7 cellular contexts compared by ENCODE assay signal in the genomic region with DNA sequence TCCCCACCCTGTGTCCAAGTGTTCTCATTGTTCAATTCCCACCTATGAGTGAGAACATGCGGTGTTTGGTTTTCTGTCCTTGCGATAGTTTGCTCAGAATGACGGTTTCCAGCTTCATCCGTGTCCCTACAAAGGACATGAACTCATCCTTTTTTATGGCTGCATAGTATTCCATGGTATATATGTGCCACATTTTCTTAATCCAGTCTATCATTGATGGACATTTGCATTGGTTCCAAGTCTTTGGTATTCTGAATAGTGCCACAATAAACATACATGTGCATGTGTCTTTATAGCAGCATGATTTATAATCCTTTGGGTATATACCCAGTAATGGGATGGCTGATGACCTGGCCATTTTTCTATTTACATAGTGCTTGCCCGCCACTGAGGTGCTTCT. TPM values are rescaled to one million over a fixed set of nuclear protein-coding genes. Genes with fewer than 3 reads are reported as not detected.
DNase-seq lines count a peak whose midpoint lies in the region; ATAC-seq and TF ChIP-seq lines count a peak whose summit lies in the region.
"Not testable (repeated sequence)": the region's sequence is repeated elsewhere in the genome, so short reads cannot be mapped to it uniquely, and the experiment has no call there.

No MANE protein-coding gene starts in this region.

- H3K36me3 Mint-ChIP-seq in activated T-cell treated with anti-CD3 and anti-CD28 coated beads, Interleukin-2, amount 50 U/mL, for 4 hours (ENCODE audit: insufficient read depth), result peaks cover 14% of the 10 kb centered on the region
- H3K36me3 Mint-ChIP-seq in central memory CD8-positive, alpha-beta T cell (ENCODE audit: insufficient read depth), result peaks cover 18% of the 10 kb centered on the region
- not testable (repeated sequence) for H3K36me3 Mint-ChIP-seq in natural killer cell

- CTCF ChIA-PET in HCT116 (lab: Charles Lee), result interaction anchor here (0.6 kb wide), 1 partner anchor 149 kb away, joined by 3 read pairs; no protein-coding TSS in a partner anchor

- not testable (repeated sequence) for DNase-seq in HCT116 (ENCODE audit: low read depth, low spot score); SK-N-MC (ENCODE audit: low read depth, low spot score); activated T-cell treated with anti-CD3 and anti-CD28 coated beads, Interleukin-2, amount 50 U/mL, for 4 hours; central memory CD8-positive, alpha-beta T cell (ENCODE audit: low spot score in 2 of 2); left ventricle myocardium inferior; natural killer cell

- TF ChIP-seq CTCF in HCT116 (IDR thresholded peaks at IDR 0.05 in 2 of 3, conservative IDR thresholded peaks at IDR 0.05 in 1 of 3; ENCODE audit: borderline replicate concordance in 1 of 3, insufficient read depth in 1 of 3, low read depth in 2 of 3, low read length in 2 of 3); left ventricle myocardium inferior (IDR thresholded peaks at IDR 0.05; ENCODE audit: borderline replicate concordance); natural killer cell (IDR thresholded peaks at IDR 0.05): not testable (repeated sequence)

- H3K4me2 ChIP-seq in HCT116 (ENCODE audit: low read length), result peak overlapping the region; percentile 96

- not testable (repeated sequence) for TF ChIP-seq POLR2A in HCT116 (IDR thresholded peaks at IDR 0.05; ENCODE audit: borderline replicate concordance, extremely low read depth, insufficient read depth, insufficient read length)

- not testable (repeated sequence) for H3K27me3 Mint-ChIP-seq in activated T-cell treated with anti-CD3 and anti-CD28 coated beads, Interleukin-2, amount 50 U/mL, for 4 hours (ENCODE audit: low read depth); central memory CD8-positive, alpha-beta T cell; natural killer cell (ENCODE audit: low read depth in 2 of 2)

- H3K4me1 ChIP-seq in HCT116 (ENCODE audit: control insufficient read depth in 1 of 2, insufficient read depth in 2 of 2, low read length in 2 of 2) (peaks cover 8 to 16% of the 10 kb centered on the region in 2 experiments; a peak in 3 of 4 replicates), left ventricle myocardium inferior (peaks cover 47% of the 10 kb centered on the region), skeletal muscle tissue (ENCODE audit: control insufficient read depth in 3 of 3, insufficient read depth in 3 of 3, low read length in 3 of 3) (peaks cover 17 to 18% (median 18%) of the 10 kb centered on the region in 3 donors)

- BruUV-seq in HCT116 (replicated peaks; lab: Mats Ljungman, UMichigan), result not testable (repeated sequence)

- POLR2A ChIA-PET in HCT116 (lab: Charles Lee), result not testable (repeated sequence)

- H3K27ac ChIP-seq in HCT116 (ENCODE audit: low read depth, low read length) (0 out of 2 replicates have a peak overlapping the region, but pooled peaks have one; percentile 79), left ventricle myocardium inferior (replicated peaks) (peak overlapping the region; percentile 92), skeletal muscle tissue (ENCODE audit: low read depth, low read length) (peak overlapping the region; percentile 94)
- H3K27ac ChIP-seq in SK-N-MC, result not testable (repeated sequence)

- H3K4me3 ChIP-seq in HCT116 (replicated peaks in 1 of 2; ENCODE audit: low read depth in 1 of 2, low read length in 2 of 2) (peak overlapping the region; percentile 81 to 97), SK-N-MC (peak overlapping the region; percentile 99), left ventricle myocardium inferior (peak overlapping the region; percentile 93)
- H3K4me3 ChIP-seq in skeletal muscle tissue (ENCODE audit: low read length in 3 of 3), result not testable (repeated sequence)

- intact Hi-C loops in HCT116 (cut with micrococcal nuclease) (loop anchor here (5.0 kb wide), 2 partner anchors 111 to 241 kb away; no protein-coding TSS in a partner anchor), natural killer cell (cut with micrococcal nuclease) (loop anchor here (5.0 kb wide), 1 partner anchor 189 kb away; a partner anchor contains a TSS)
- intact Hi-C loops in left ventricle myocardium inferior (cut with micrococcal nuclease), result not testable (repeated sequence)

- H3K9me3 Mint-ChIP-seq in activated T-cell treated with anti-CD3 and anti-CD28 coated beads, Interleukin-2, amount 50 U/mL, for 4 hours; central memory CD8-positive, alpha-beta T cell; natural killer cell: not testable (repeated sequence)

- not testable (repeated sequence) for H3K36me3 ChIP-seq in HCT116 (ENCODE audit: control insufficient read depth in 1 of 2, insufficient read depth in 2 of 2, low read length in 2 of 2); SK-N-MC (ENCODE audit: insufficient read depth, low read length); left ventricle myocardium inferior; skeletal muscle tissue (ENCODE audit: control insufficient read depth in 3 of 3, insufficient read depth in 3 of 3, low read length in 3 of 3)

- not testable (repeated sequence) for TF ChIP-seq RAD21 in HCT116 (IDR thresholded peaks at IDR 0.05; ENCODE audit: low read depth)

- peak overlapping the region; percentile 94 for H3K4me3 Mint-ChIP-seq in activated T-cell treated with anti-CD3 and anti-CD28 coated beads, Interleukin-2, amount 50 U/mL, for 4 hours
- H3K4me3 Mint-ChIP-seq in central memory CD8-positive, alpha-beta T cell, result peak overlapping the region; percentile 93
- peak overlapping the region; percentile 96 for H3K4me3 Mint-ChIP-seq in natural killer cell

- H3K4me1 Mint-ChIP-seq in activated T-cell treated with anti-CD3 and anti-CD28 coated beads, Interleukin-2, amount 50 U/mL, for 4 hours (ENCODE audit: low read depth), result peaks cover 44% of the 10 kb centered on the region
- peaks cover 42% of the 10 kb centered on the region for H3K4me1 Mint-ChIP-seq in central memory CD8-positive, alpha-beta T cell
- peaks cover 39 to 48% of the 10 kb centered on the region in 2 donors for H3K4me1 Mint-ChIP-seq in natural killer cell

- ATAC-seq in HCT116; activated T-cell treated with anti-CD3 and anti-CD28 coated beads, Interleukin-2, amount 50 U/mL, for 4 hours; central memory CD8-positive, alpha-beta T cell (replicated peaks; ENCODE audit: extremely low read depth, poor library complexity, severe bottlenecking); natural killer cell: not testable (repeated sequence)

- not testable (repeated sequence) for H3K9me3 ChIP-seq in HCT116 (ENCODE audit: control insufficient read depth in 1 of 2, insufficient read depth in 1 of 2, low read depth in 1 of 2, low read length in 2 of 2); SK-N-MC (ENCODE audit: low read depth, low read length); left ventricle myocardium inferior (replicated peaks); skeletal muscle tissue (ENCODE audit: control insufficient read depth in 3 of 3, low read length in 3 of 3)

- H3K9ac ChIP-seq in HCT116 (ENCODE audit: low read length) (peak overlapping the region; percentile 93), skeletal muscle tissue (ENCODE audit: low read depth in 1 of 3, low read length in 3 of 3) (peak overlapping the region in 1 of 3 donors; percentile 97)
- H3K9ac ChIP-seq in SK-N-MC (ENCODE audit: insufficient read length), result not testable (repeated sequence)

- RAD21 ChIA-PET in HCT116 (lab: Charles Lee; ENCODE audit: low non-redundant PET in 1 of 2, low total read pairs in 2 of 2, uncharacterized antibody in 2 of 2, unreplicated experiment in 2 of 2), result not testable (repeated sequence)

- H2AFZ ChIP-seq in HCT116 (ENCODE audit: low read depth, low read length, poor library complexity, severe bottlenecking), result peak overlapping the region; percentile 98

- peaks cover 42% of the 10 kb centered on the region for H3K79me2 ChIP-seq in HCT116 (ENCODE audit: insufficient read depth, low read length)

- H3K27me3 ChIP-seq in HCT116 (ENCODE audit: insufficient read depth, low read length); left ventricle myocardium inferior (ENCODE audit: low read depth); skeletal muscle tissue (ENCODE audit: control insufficient read depth in 3 of 3, insufficient read depth in 3 of 3, low read length in 3 of 3): not testable (repeated sequence)

- not testable (repeated sequence) for H4K20me1 ChIP-seq in HCT116 (ENCODE audit: insufficient read depth)

- H3K9me2 ChIP-seq in HCT116 (ENCODE audit: insufficient read depth), result not testable (repeated sequence)

- H3K27ac Mint-ChIP-seq in central memory CD8-positive, alpha-beta T cell (ENCODE audit: low read depth), result peak overlapping the region; percentile 98
- peak overlapping the region; percentile 97 to 98 for H3K27ac Mint-ChIP-seq in natural killer cell

RNA-seq across cellular contexts. Expression of a gene that starts 0.8 kb away (rescaled TPM):
- total RNA-seq in HCT116 (2021; ENCODE audit: unreplicated experiment) (47.5 TPM), left ventricle myocardium inferior (89.8 TPM), natural killer cell (10 to 100 TPM; 56.1 to 65.5 (median 65.4) TPM), skeletal muscle tissue (33.4 TPM)
- polyA plus RNA-seq in HCT116 (2012), result 23.0 and 27.3 TPM in 2 replicates
- 10 to 100 TPM; 48.3 to 55.8 (median 49.3) TPM for total RNA-seq in activated T-cell treated with anti-CD3 and anti-CD28 coated beads, Interleukin-2, amount 50 U/mL, for 4 hours

RNA-seq across cellular contexts. Expression of a gene that starts 29.1 kb away (rescaled TPM):
- total RNA-seq in HCT116 (2021; ENCODE audit: unreplicated experiment) (0.61 TPM), left ventricle myocardium inferior (not detected), natural killer cell (not detected), skeletal muscle tissue (not detected)
- polyA plus RNA-seq in HCT116 (2012), result 0.10 and 0.22 TPM in 2 replicates
- total RNA-seq in activated T-cell treated with anti-CD3 and anti-CD28 coated beads, Interleukin-2, amount 50 U/mL, for 4 hours, result under 1 TPM in 1 of 3 donors, not detected in 2; 0.22 TPM

RNA-seq across cellular contexts. Expression of a gene that starts 33.8 kb away (rescaled TPM):
- total RNA-seq in HCT116 (2021; ENCODE audit: unreplicated experiment) (4.2 TPM), left ventricle myocardium inferior (82.2 TPM), natural killer cell (under 1 TPM; 0.07 to 0.59 (median 0.13) TPM), skeletal muscle tissue (312 TPM)
- 4.2 TPM in 2 replicates for polyA plus RNA-seq in HCT116 (2012)
- under 1 TPM; 0.08 to 0.20 (median 0.08) TPM for total RNA-seq in activated T-cell treated with anti-CD3 and anti-CD28 coated beads, Interleukin-2, amount 50 U/mL, for 4 hours

RNA-seq across cellular contexts. Expression of a gene that starts 58.7 kb away (rescaled TPM):
- 3.3 TPM for total RNA-seq in HCT116 (2021; ENCODE audit: unreplicated experiment)
- 5.5 and 5.7 TPM in 2 replicates for polyA plus RNA-seq in HCT116 (2012)
- total RNA-seq in activated T-cell treated with anti-CD3 and anti-CD28 coated beads, Interleukin-2, amount 50 U/mL, for 4 hours, result 1 to 10 TPM; 2.7 to 3.7 (median 3.5) TPM
- 17.1 TPM for total RNA-seq in left ventricle myocardium inferior
- 1 to 10 TPM in 2 of 3 donors, under 1 TPM in 1; 0.82 to 3.2 (median 1.7) TPM for total RNA-seq in natural killer cell
- 8.4 TPM for total RNA-seq in skeletal muscle tissue

Comparison
In these comparisons a context has a peak if more than half of its experiments do, and no peak if none do; other contexts are left out.
1. RNA of a gene that starts 33.8 kb away (total RNA-seq): 312 TPM in skeletal muscle tissue (single experiment) and 82.2 TPM in left ventricle myocardium inferior (single experiment); 4.2 TPM in HCT116 (single experiment), 0.07 to 0.59 TPM in natural killer cell and 0.08 to 0.20 TPM in activated T-cell treated with anti-CD3 and anti-CD28 coated beads, Interleukin-2, amount 50 U/mL, for 4 hours; every median in the first group is over 10 times any median in the second.
2. Peak in every context shown above with its lines, with median percentiles within 50 percentile points of each other: H3K4me3 Mint-ChIP-seq.